ENCODE assay signal across 1 cellular context in the genomic region with DNA sequence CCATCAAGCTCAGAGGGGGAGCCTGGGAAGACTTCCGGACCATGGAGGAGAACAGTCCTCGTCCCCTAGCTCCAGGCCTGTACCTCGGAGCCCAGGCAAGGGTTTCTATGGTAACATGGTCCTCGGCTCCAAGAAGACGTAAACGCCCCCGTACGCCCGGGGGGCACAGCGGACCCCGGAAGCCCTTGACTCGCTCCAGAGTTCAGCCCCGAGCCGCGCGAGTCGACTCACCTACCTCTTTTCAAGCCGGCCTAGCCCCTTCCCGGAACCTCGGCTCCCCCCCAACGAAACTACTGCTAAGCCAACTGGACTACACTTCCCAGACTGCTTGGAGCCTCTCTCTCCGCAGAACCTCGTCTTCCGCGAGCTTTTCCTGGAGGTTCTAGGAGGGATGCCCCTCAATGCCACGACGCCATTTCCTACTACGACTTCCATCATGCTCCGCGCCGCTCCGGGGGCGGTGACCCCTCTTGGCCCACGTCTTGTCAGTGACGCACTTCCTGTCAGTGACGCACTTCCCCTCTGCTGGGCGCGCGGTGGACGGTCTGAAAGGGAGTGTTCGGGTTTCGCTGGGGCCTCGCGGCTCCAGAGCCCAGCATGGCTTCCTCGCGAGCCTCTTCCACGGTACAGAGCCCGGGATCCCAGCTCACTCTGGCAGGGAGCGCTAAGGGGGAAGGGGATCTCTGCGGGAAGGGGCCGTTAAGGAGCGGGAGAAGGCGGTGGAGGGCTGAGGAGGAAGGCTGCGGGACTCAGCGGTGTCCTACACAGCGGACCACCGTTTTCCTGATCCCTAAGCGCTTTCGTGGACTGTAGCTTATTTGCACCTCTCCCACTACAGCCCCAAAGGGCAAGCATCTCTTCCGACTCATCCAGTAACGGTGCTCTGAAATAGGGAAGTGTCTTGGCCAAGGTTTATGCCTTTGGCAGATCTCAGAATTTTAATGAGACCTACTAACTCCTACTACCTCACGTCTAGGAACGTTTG.
TF ChIP-seq lines count a peak whose summit lies in the region.

A gene (minus strand): TSS at position 426 of the 985 bp plus-strand sequence. CDS start 3,065 bp downstream, outside the sequence.
A gene (plus strand): TSS at position 512 of the 985 bp plus-strand sequence. CDS start 86 bp downstream, at position 598.

TF ChIP-seq in HepG2, 621 proteins besides CTCF, POLR2A, EP300 and RAD21 (continued from another document and continues in another):
- TF ChIP-seq, protein P1, sequence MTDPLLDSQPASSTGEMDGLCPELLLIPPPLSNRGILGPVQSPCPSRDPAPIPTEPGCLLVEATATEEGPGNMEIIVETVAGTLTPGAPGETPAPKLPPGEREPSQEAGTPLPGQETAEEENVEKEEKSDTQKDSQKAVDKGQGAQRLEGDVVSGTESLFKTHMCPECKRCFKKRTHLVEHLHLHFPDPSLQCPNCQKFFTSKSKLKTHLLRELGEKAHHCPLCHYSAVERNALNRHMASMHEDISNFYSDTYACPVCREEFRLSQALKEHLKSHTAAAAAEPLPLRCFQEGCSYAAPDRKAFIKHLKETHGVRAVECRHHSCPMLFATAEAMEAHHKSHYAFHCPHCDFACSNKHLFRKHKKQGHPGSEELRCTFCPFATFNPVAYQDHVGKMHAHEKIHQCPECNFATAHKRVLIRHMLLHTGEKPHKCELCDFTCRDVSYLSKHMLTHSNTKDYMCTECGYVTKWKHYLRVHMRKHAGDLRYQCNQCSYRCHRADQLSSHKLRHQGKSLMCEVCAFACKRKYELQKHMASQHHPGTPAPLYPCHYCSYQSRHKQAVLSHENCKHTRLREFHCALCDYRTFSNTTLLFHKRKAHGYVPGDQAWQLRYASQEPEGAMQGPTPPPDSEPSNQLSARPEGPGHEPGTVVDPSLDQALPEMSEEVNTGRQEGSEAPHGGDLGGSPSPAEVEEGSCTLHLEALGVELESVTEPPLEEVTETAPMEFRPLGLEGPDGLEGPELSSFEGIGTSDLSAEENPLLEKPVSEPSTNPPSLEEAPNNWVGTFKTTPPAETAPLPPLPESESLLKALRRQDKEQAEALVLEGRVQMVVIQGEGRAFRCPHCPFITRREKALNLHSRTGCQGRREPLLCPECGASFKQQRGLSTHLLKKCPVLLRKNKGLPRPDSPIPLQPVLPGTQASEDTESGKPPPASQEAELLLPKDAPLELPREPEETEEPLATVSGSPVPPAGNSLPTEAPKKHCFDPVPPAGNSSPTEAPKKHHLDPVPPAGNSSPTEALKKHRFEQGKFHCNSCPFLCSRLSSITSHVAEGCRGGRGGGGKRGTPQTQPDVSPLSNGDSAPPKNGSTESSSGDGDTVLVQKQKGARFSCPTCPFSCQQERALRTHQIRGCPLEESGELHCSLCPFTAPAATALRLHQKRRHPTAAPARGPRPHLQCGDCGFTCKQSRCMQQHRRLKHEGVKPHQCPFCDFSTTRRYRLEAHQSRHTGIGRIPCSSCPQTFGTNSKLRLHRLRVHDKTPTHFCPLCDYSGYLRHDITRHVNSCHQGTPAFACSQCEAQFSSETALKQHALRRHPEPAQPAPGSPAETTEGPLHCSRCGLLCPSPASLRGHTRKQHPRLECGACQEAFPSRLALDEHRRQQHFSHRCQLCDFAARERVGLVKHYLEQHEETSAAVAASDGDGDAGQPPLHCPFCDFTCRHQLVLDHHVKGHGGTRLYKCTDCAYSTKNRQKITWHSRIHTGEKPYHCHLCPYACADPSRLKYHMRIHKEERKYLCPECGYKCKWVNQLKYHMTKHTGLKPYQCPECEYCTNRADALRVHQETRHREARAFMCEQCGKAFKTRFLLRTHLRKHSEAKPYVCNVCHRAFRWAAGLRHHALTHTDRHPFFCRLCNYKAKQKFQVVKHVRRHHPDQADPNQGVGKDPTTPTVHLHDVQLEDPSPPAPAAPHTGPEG (CRISPR knock-in tag; IDR thresholded peaks at IDR 0.05), result peak; percentile 9; the same call in 1 of the 2 replicates
- TF ChIP-seq ZNF598 (CRISPR knock-in tag; IDR thresholded peaks at IDR 0.05; ENCODE audit: borderline replicate concordance) (peak; percentile 62; the same call in 1 of the 2 replicates), ZNF17 (CRISPR knock-in tag; IDR thresholded peaks at IDR 0.05) (no peak), ZNF225 (CRISPR knock-in tag; IDR thresholded peaks at IDR 0.05) (no peak), ZFAT (CRISPR knock-in tag; conservative IDR thresholded peaks at IDR 0.05) (no peak; the same call in 1 of the 2 replicates), NFIC (IDR thresholded peaks at IDR 0.05; ENCODE audit: low read length) (no peak; the same call in 1 of the 2 replicates), ZNF619 (CRISPR knock-in tag; IDR thresholded peaks at IDR 0.05) (0 out of 2 replicates have a peak, but pooled peaks have one; percentile 75), PHF5A (CRISPR knock-in tag; IDR thresholded peaks at IDR 0.05; ENCODE audit: low read depth, unreplicated experiment) (no peak), ATAD3A (CRISPR knock-in tag; IDR thresholded peaks at IDR 0.05) (no peak), ZNF124 (CRISPR knock-in tag; IDR thresholded peaks at IDR 0.05) (peak; percentile 67; the same call in 1 of the 2 replicates), KDM3A (CRISPR knock-in tag; IDR thresholded peaks at IDR 0.05; ENCODE audit: low read depth) (peak; percentile 45; the same call in 1 of the 2 replicates), CHD2 (IDR thresholded peaks at IDR 0.05; ENCODE audit: low read depth, low read length) (peak; percentile 94), SALL1 (CRISPR knock-in tag; IDR thresholded peaks at IDR 0.05) (peak; percentile 79), ZNF484 (CRISPR knock-in tag; IDR thresholded peaks at IDR 0.05; ENCODE audit: borderline replicate concordance, low read depth) (no peak), DMAP1 (CRISPR knock-in tag; IDR thresholded peaks at IDR 0.05) (peak; percentile 91), NAIF1 (CRISPR knock-in tag; IDR thresholded peaks at IDR 0.05; ENCODE audit: borderline replicate concordance) (no peak), ZNF205 (CRISPR knock-in tag; IDR thresholded peaks at IDR 0.05) (0 out of 2 replicates have a peak, but pooled peaks have one; percentile 23), HOXD1 (CRISPR knock-in tag; IDR thresholded peaks at IDR 0.05) (no peak), RFXAP (CRISPR knock-in tag; IDR thresholded peaks at IDR 0.05; ENCODE audit: borderline replicate concordance) (no peak; the same call in 1 of the 2 replicates), ZBTB3 (CRISPR knock-in tag; IDR thresholded peaks at IDR 0.05; ENCODE audit: borderline replicate concordance, low read depth) (0 out of 2 replicates have a peak, but pooled peaks have one; percentile 56), ZNF749 (CRISPR knock-in tag; IDR thresholded peaks at IDR 0.05; ENCODE audit: borderline replicate concordance) (no peak), ZNF816 (CRISPR knock-in tag; IDR thresholded peaks at IDR 0.05; ENCODE audit: borderline replicate concordance) (no peak), SUZ12 (IDR thresholded peaks at IDR 0.05; ENCODE audit: low read depth, low read length) (peak; percentile 55; the same call in 1 of the 2 replicates), PRPF4 (IDR thresholded peaks at IDR 0.05; ENCODE audit: low read depth, low read length, poor library complexity, severe bottlenecking) (no peak), HOXA3 (CRISPR knock-in tag; IDR thresholded peaks at IDR 0.05) (peak; percentile 97), NCOA5 (CRISPR knock-in tag; IDR thresholded peaks at IDR 0.05) (no peak), ZNF251 (CRISPR knock-in tag; IDR thresholded peaks at IDR 0.05) (no peak), ZFP90 (CRISPR knock-in tag; IDR thresholded peaks at IDR 0.05; ENCODE audit: borderline replicate concordance) (peak; percentile 61), CBX1 (IDR thresholded peaks at IDR 0.05; ENCODE audit: low read depth) (no peak), SMARCE1 (IDR thresholded peaks at IDR 0.05; ENCODE audit: borderline replicate concordance) (no peak), TBX2 (CRISPR knock-in tag; IDR thresholded peaks at IDR 0.05; ENCODE audit: borderline replicate concordance) (peak; percentile 79), KDM4B (CRISPR knock-in tag; IDR thresholded peaks at IDR 0.05) (no peak), ZNF207 (IDR thresholded peaks at IDR 0.05; ENCODE audit: borderline replicate concordance) (no peak), SP1 (IDR thresholded peaks at IDR 0.05) (no peak), SP1 (CRISPR knock-in tag; IDR thresholded peaks at IDR 0.05) (peak; percentile 81), MTF2 (CRISPR knock-in tag; IDR thresholded peaks at IDR 0.05; ENCODE audit: borderline replicate concordance) (no peak), ZNF329 (CRISPR knock-in tag; IDR thresholded peaks at IDR 0.05; ENCODE audit: low read depth) (0 out of 2 replicates have a peak, but pooled peaks have one; percentile 55), NR2C2 (CRISPR knock-in tag; IDR thresholded peaks at IDR 0.05; ENCODE audit: borderline replicate concordance) (peak; percentile 99), SIN3A (IDR thresholded peaks at IDR 0.05; ENCODE audit: borderline replicate concordance, low read depth, low read length) (peak; percentile 60; the same call in 1 of the 2 replicates), ZNF589 (CRISPR knock-in tag; conservative IDR thresholded peaks at IDR 0.05) (no peak), SNAI1 (CRISPR knock-in tag; IDR thresholded peaks at IDR 0.05; ENCODE audit: borderline replicate concordance) (no peak), CBX5 (CRISPR knock-in tag; IDR thresholded peaks at IDR 0.05; ENCODE audit: borderline replicate concordance) (no peak), ZNF337 (CRISPR knock-in tag; IDR thresholded peaks at IDR 0.05; ENCODE audit: borderline replicate concordance, low read depth) (0 out of 2 replicates have a peak, but pooled peaks have one; percentile 53)
- TF ChIP-seq, protein P2, sequence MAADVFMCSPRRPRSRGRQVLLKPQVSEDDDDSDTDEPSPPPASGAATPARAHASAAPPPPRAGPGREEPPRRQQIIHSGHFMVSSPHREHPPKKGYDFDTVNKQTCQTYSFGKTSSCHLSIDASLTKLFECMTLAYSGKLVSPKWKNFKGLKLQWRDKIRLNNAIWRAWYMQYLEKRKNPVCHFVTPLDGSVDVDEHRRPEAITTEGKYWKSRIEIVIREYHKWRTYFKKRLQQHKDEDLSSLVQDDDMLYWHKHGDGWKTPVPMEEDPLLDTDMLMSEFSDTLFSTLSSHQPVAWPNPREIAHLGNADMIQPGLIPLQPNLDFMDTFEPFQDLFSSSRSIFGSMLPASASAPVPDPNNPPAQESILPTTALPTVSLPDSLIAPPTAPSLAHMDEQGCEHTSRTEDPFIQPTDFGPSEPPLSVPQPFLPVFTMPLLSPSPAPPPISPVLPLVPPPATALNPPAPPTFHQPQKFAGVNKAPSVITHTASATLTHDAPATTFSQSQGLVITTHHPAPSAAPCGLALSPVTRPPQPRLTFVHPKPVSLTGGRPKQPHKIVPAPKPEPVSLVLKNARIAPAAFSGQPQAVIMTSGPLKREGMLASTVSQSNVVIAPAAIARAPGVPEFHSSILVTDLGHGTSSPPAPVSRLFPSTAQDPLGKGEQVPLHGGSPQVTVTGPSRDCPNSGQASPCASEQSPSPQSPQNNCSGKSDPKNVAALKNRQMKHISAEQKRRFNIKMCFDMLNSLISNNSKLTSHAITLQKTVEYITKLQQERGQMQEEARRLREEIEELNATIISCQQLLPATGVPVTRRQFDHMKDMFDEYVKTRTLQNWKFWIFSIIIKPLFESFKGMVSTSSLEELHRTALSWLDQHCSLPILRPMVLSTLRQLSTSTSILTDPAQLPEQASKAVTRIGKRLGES (CRISPR knock-in tag; IDR thresholded peaks at IDR 0.05; ENCODE audit: borderline replicate concordance), result no peak
- TF ChIP-seq, protein P3, sequence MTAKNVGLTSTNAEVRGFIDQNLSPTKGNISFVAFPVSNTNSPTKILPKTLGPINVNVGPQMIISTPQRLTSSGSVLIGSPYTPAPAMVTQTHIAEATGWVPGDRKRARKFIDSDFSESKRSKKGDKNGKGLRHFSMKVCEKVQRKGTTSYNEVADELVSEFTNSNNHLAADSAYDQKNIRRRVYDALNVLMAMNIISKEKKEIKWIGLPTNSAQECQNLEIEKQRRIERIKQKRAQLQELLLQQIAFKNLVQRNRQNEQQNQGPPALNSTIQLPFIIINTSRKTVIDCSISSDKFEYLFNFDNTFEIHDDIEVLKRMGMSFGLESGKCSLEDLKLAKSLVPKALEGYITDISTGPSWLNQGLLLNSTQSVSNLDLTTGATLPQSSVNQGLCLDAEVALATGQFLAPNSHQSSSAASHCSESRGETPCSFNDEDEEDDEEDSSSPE (CRISPR knock-in tag; IDR thresholded peaks at IDR 0.05), result peak; percentile 92
- TF ChIP-seq, protein P4, sequence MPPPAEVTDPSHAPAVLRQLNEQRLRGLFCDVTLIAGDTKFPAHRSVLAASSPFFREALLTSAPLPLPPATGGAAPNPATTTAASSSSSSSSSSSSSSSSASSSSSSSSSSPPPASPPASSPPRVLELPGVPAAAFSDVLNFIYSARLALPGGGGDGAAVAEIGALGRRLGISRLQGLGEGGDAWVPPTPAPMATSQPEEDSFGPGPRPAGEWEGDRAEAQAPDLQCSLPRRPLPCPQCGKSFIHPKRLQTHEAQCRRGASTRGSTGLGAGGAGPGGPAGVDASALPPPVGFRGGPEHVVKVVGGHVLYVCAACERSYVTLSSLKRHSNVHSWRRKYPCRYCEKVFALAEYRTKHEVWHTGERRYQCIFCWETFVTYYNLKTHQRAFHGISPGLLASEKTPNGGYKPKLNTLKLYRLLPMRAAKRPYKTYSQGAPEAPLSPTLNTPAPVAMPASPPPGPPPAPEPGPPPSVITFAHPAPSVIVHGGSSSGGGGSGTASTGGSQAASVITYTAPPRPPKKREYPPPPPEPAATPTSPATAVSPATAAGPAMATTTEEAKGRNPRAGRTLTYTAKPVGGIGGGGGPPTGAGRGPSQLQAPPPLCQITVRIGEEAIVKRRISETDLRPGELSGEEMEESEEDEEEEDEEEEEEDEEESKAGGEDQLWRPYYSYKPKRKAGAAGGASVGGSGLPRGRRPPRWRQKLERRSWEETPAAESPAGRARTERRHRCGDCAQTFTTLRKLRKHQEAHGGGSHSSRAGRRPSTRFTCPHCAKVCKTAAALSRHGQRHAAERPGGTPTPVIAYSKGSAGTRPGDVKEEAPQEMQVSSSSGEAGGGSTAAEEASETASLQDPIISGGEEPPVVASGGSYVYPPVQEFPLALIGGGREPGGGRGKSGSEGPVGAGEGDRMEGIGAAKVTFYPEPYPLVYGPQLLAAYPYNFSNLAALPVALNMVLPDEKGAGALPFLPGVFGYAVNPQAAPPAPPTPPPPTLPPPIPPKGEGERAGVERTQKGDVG (CRISPR knock-in tag; IDR thresholded peaks at IDR 0.05; ENCODE audit: borderline replicate concordance), result 0 out of 2 replicates have a peak, but pooled peaks have one; percentile 53
- TF ChIP-seq, protein P5, sequence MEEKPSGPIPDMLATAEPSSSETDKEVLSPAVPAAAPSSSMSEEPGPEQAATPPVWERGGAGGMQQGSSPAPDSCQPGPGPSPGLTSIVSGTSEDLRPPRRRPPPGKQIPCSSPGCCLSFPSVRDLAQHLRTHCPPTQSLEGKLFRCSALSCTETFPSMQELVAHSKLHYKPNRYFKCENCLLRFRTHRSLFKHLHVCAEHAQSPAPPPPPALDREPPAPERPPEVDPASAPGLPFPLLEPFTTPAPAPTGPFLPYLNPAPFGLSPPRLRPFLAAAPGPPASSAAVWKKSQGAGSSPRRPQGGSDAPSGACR (CRISPR knock-in tag; IDR thresholded peaks at IDR 0.05), result no peak
- TF ChIP-seq, protein P6, sequence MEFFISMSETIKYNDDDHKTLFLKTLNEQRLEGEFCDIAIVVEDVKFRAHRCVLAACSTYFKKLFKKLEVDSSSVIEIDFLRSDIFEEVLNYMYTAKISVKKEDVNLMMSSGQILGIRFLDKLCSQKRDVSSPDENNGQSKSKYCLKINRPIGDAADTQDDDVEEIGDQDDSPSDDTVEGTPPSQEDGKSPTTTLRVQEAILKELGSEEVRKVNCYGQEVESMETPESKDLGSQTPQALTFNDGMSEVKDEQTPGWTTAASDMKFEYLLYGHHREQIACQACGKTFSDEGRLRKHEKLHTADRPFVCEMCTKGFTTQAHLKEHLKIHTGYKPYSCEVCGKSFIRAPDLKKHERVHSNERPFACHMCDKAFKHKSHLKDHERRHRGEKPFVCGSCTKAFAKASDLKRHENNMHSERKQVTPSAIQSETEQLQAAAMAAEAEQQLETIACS (CRISPR knock-in tag; IDR thresholded peaks at IDR 0.05), result 0 out of 2 replicates have a peak, but pooled peaks have one; percentile 29
